Comparison of ENCODE assay signal across 1 cellular context in the genomic region with DNA sequence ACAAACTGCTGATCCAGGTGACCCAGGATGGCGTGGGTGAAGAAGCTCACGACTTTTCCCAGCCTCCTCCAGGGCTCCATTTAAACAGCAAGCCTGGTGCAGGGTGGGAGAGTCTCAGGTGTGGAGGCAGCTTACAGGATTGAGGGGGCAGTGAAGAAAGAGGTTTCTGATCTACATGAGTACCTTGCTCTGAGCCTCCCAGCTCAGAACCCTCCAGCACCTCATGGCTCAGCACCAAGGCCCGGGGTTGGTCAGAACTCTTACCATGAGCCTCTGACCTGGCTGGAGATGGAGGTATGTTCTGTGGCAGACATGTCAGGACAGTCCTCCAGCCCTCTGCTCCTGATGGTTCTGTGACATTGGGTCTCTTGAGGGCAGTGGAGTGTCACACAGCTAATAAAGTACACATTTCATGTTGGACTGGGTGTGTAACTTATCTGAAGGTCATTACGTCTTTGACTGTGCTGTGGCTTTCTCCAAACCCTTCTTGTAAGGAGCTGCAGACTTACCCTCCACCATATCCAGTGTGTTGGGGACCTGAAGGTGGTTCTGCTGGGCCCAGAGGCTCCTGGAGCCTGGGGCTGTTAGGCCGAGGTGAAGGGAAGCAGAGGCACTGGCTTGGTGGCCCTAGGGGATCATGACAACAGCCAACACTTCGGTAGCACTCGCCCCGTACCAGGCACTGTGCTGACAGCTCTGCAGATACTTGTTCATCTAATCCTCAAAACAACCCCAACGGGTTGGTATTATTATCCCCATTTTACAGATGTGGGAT.
TF ChIP-seq lines count a peak whose summit lies in the region.

No MANE protein-coding gene starts in this region.

TF ChIP-seq in IMR-90, 13 proteins besides CTCF, POLR2A, EP300 and RAD21:
- TF ChIP-seq CEBPB (IDR thresholded peaks at IDR 0.05; ENCODE audit: low read depth, low read length): no peak
- no peak for TF ChIP-seq MAZ (IDR thresholded peaks at IDR 0.05; ENCODE audit: borderline replicate concordance, low read depth, low read length)
- TF ChIP-seq MAFK (IDR thresholded peaks at IDR 0.05; ENCODE audit: low read depth, low read length): no peak
- TF ChIP-seq RFX5 (IDR thresholded peaks at IDR 0.05; ENCODE audit: low read depth, low read length): no peak
- TF ChIP-seq BHLHE40 (IDR thresholded peaks at IDR 0.05; ENCODE audit: low read depth, low read length): no peak
- no peak for TF ChIP-seq FOS (IDR thresholded peaks at IDR 0.05; ENCODE audit: low read depth, low read length)
- no peak for TF ChIP-seq MXI1 (IDR thresholded peaks at IDR 0.05; ENCODE audit: borderline replicate concordance, low read depth, low read length)
- no peak for TF ChIP-seq SMC3 (IDR thresholded peaks at IDR 0.05; ENCODE audit: low read depth, low read length)
- TF ChIP-seq CHD1 (IDR thresholded peaks at IDR 0.05; ENCODE audit: low read depth, low read length): no peak
- TF ChIP-seq ELK1 (IDR thresholded peaks at IDR 0.05; ENCODE audit: borderline replicate concordance, low read depth, low read length): no peak
- TF ChIP-seq NFE2L2 (IDR thresholded peaks at IDR 0.05; ENCODE audit: low read depth, low read length): no peak
- TF ChIP-seq, protein P1, sequence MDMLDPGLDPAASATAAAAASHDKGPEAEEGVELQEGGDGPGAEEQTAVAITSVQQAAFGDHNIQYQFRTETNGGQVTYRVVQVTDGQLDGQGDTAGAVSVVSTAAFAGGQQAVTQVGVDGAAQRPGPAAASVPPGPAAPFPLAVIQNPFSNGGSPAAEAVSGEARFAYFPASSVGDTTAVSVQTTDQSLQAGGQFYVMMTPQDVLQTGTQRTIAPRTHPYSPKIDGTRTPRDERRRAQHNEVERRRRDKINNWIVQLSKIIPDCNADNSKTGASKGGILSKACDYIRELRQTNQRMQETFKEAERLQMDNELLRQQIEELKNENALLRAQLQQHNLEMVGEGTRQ (IDR thresholded peaks at IDR 0.05; ENCODE audit: low read depth, low read length): no peak
- TF ChIP-seq RCOR1 (IDR thresholded peaks at IDR 0.05; ENCODE audit: insufficient replicate concordance, low read length): no peak
